Comparison of ENCODE assay signal across 18 cellular contexts in genomic region chr1:229006121-229006870, GRCh38.
DNase-seq lines count a peak whose midpoint lies in the region; ATAC-seq, FAIRE-seq and TF ChIP-seq lines count a peak whose summit lies in the region.
"Had no signal": no experiment of that assay in that cellular context is flagged by ENCODE, and none has a peak within 500 bp of the region (broad histone marks: within the 10 kb centered on the region; RNA-seq: fewer than 3 reads in every experiment).

No MANE protein-coding gene starts in this region.

- 64% methylated on average over 12 of the region's 12 CpGs for WGBS in SK-N-SH (ENCODE audit: low lambda C conversion rate)
- WGBS in HepG2 (ENCODE audit: low lambda C conversion rate): 93% methylated on average over 10 of the region's 12 CpGs

- H3F3A ChIP-seq in SK-N-SH (replicated peaks; ENCODE audit: insufficient read depth): no peaks in the 10 kb centered on the region

- DNase-seq in SK-N-SH: no peak
- peak; percentile 43 for DNase-seq in RPMI8226
- DNase-seq in left lobe of liver (ENCODE audit: low spot score): peak; percentile 35
- no peak for DNase-seq in HepG2 (ENCODE audit: low spot score)
- DNase-seq in NCI-H226: no peak
- no peak for DNase-seq in germinal center (ENCODE audit: low spot score)
- DNase-seq: COR-L47, KBM-7, NCI-H187 treated with DMSO at 0.1 percent for 48 hours, NCI-H446 treated with DMSO at 0.1 percent for 48 hours, NCI-H748 treated with DMSO at 0.1 percent for 48 hours had no signal

- H3K36me3 ChIP-seq in SK-N-SH (replicated peaks in 1 of 2; ENCODE audit: control insufficient read depth in 1 of 2, insufficient read depth in 2 of 2, low read length in 1 of 2): no peaks in the 10 kb centered on the region
- H3K36me3 ChIP-seq in HepG2 (replicated peaks in 1 of 2; ENCODE audit: control insufficient read depth in 1 of 2, insufficient read depth in 2 of 2, low read length in 2 of 2): no peaks in the 10 kb centered on the region
- H3K36me3 ChIP-seq: SJSA1 had no signal

- no peaks in the 10 kb centered on the region for H4K20me1 ChIP-seq in SK-N-SH (ENCODE audit: insufficient read depth)
- H4K20me1 ChIP-seq in HepG2 (ENCODE audit: insufficient read depth, low read length): no peaks in the 10 kb centered on the region

- H3K27ac ChIP-seq in SK-N-SH (ENCODE audit: low read depth in 2 of 2, low read length in 1 of 2) (no peak overlapping the region), HepG2 (ENCODE audit: extremely low read length, insufficient read depth, low read length) (no peak overlapping the region)
- H3K27ac ChIP-seq: HL-60, SJSA1 had no signal

- FAIRE-seq in HepG2 (lab: Jason Lieb, UNC): no peak
- FAIRE-seq: A204.1, GM18507, RCC 7860 had no signal

- H3K9ac ChIP-seq in SK-N-SH (no peak overlapping the region), HepG2 (ENCODE audit: insufficient read depth, low read depth, low read length) (no peak overlapping the region)

- no peak overlapping the region for H3K4me2 ChIP-seq in SK-N-SH
- no peak overlapping the region for H3K4me2 ChIP-seq in HepG2 (ENCODE audit: low read depth, low read length)

- TF ChIP-seq CTCF in SK-N-SH (IDR thresholded peaks at IDR 0.05) (no peak), HepG2 (CRISPR knock-in tag; IDR thresholded peaks at IDR 0.05) (no peak)

- H3K79me2 ChIP-seq in SK-N-SH (ENCODE audit: insufficient read depth): no peaks in the 10 kb centered on the region
- H3K79me2 ChIP-seq in HepG2 (ENCODE audit: insufficient read depth, low read length): no peaks in the 10 kb centered on the region

- TF ChIP-seq EP300 in SK-N-SH (IDR thresholded peaks at IDR 0.05; ENCODE audit: borderline replicate concordance in 1 of 2, low read depth in 1 of 2, low read length in 1 of 2) (no peak), HepG2 (IDR thresholded peaks at IDR 0.05; ENCODE audit: low read depth in 2 of 2, low read length in 2 of 2) (no peak), HepG2 (CRISPR knock-in tag; IDR thresholded peaks at IDR 0.05; ENCODE audit: borderline replicate concordance) (no peak)

- in situ Hi-C loops in HepG2 (cut with HindIII; ENCODE audit: extremely low pct_ligation_motif_present, low pct_unique_long_range_greater_than_20kb): no loop called here

- no peaks in the 10 kb centered on the region for H3K9me2 ChIP-seq in SK-N-SH

- CTCF ChIA-PET in SK-N-SH (lab: Yijun Ruan, JAX) (interaction anchor here (0.6 to 1.0 kb wide), 3 partner anchors 272 to 314 kb away, joined by 3 read pairs; no protein-coding TSS in a partner anchor), HepG2 (lab: Yijun Ruan, JAX; ENCODE audit: low intra/inter-chr PET ratio, low total read pairs) (no interaction called here)

- no peak overlapping the region for H2AFZ ChIP-seq in SK-N-SH (ENCODE audit: low read depth)
- H2AFZ ChIP-seq in HepG2 (ENCODE audit: low read length): no peak overlapping the region

- TF ChIP-seq RAD21 in SK-N-SH (IDR thresholded peaks at IDR 0.05; ENCODE audit: low read length) (no peak), HepG2 (CRISPR knock-in tag; IDR thresholded peaks at IDR 0.05) (no peak)

- H3K9me3 ChIP-seq in SK-N-SH (no peaks in the 10 kb centered on the region), HepG2 (ENCODE audit: low read length) (no peaks in the 10 kb centered on the region)
- H3K9me3 ChIP-seq: SJSA1 had no signal

- intact Hi-C loops in HepG2 (cut with micrococcal nuclease; ENCODE audit: unreplicated experiment): no loop called here

- ATAC-seq in SK-N-SH treated with all-trans-retinoic acid at 6 μM for 48 hours: peak; percentile 19; the same call in 1 of the 3 replicates
- no peak for ATAC-seq in left lobe of liver
- ATAC-seq in HepG2: no peak
- no peak for ATAC-seq in HG02623 (IDR thresholded peaks at IDR 0.05; ENCODE audit: unreplicated experiment)

- H3K27me3 ChIP-seq in SK-N-SH (ENCODE audit: insufficient read depth) (no peaks in the 10 kb centered on the region), HepG2 (ENCODE audit: control insufficient read depth in 1 of 2, insufficient read depth in 2 of 2, low read length in 2 of 2) (no peaks in the 10 kb centered on the region)
- H3K27me3 ChIP-seq: SJSA1 had no signal

- H3K4me1 ChIP-seq in SK-N-SH (ENCODE audit: control insufficient read depth in 1 of 2, insufficient read depth in 2 of 2, low read depth in 1 of 2, low read length in 1 of 2) (peaks cover 0 to 14% of the 10 kb centered on the region in 2 experiments; a peak in 1 of 4 replicates), HepG2 (ENCODE audit: insufficient read depth, low read length) (peaks cover 50% of the 10 kb centered on the region)

- H3K4me3 ChIP-seq in SK-N-SH (ENCODE audit: low read depth in 2 of 2, low read length in 1 of 2) (no peak overlapping the region), HepG2 (replicated peaks in 1 of 3; ENCODE audit: insufficient read depth in 1 of 3, low read depth in 2 of 3, low read length in 3 of 3) (no peak overlapping the region)
- H3K4me3 ChIP-seq: SJSA1 had no signal

- POLR2A ChIA-PET in SK-N-SH (lab: Yijun Ruan, JAX): no interaction called here
- POLR2A ChIA-PET in HepG2 (lab: Yijun Ruan, JAX): interaction anchor here (0.9 kb wide), 1 partner anchor 23 kb away, joined by 3 read pairs; no protein-coding TSS in a partner anchor

- no TSS peak for BruUV-seq in HepG2 (replicated peaks; lab: Mats Ljungman, UMichigan)

- no peak for TF ChIP-seq POLR2A in HepG2 (IDR thresholded peaks at IDR 0.05; ENCODE audit: insufficient read depth in 1 of 2, low read depth in 2 of 2, low read length in 2 of 2)

TF ChIP-seq in SK-N-SH treated with all-trans-retinoic acid at 6 μM for 48 hours, 23 proteins besides CTCF, POLR2A, EP300 and RAD21 (continues in another document):
- TF ChIP-seq ZFP3 (CRISPR knock-in tag; IDR thresholded peaks at IDR 0.05) (no peak), OSR1 (CRISPR knock-in tag; IDR thresholded peaks at IDR 0.05) (no peak), SNAI2 (CRISPR knock-in tag; IDR thresholded peaks at IDR 0.05) (no peak), RARB (CRISPR knock-in tag; IDR thresholded peaks at IDR 0.05) (no peak), POU6F1 (CRISPR knock-in tag; IDR thresholded peaks at IDR 0.05; ENCODE audit: borderline replicate concordance, low read depth) (no peak), TCF4 (CRISPR knock-in tag; IDR thresholded peaks at IDR 0.05; ENCODE audit: borderline replicate concordance) (no peak)

TF ChIP-seq in SK-N-SH, 30 proteins besides CTCF, POLR2A, EP300 and RAD21 (continues in another document):
- TF ChIP-seq ELF1 (IDR thresholded peaks at IDR 0.05): no peak
- no peak for TF ChIP-seq TEAD4 (IDR thresholded peaks at IDR 0.05; ENCODE audit: borderline replicate concordance, insufficient read depth)
- TF ChIP-seq FOXJ3 (CRISPR knock-in tag; IDR thresholded peaks at IDR 0.05): no peak
- TF ChIP-seq RCOR1 (IDR thresholded peaks at IDR 0.05; ENCODE audit: low read length): no peak
- TF ChIP-seq NFIC (IDR thresholded peaks at IDR 0.05; ENCODE audit: borderline replicate concordance): no peak
- no peak for TF ChIP-seq SIN3A (IDR thresholded peaks at IDR 0.05; ENCODE audit: borderline replicate concordance, low read depth, low read length)
- no peak for TF ChIP-seq JUND (IDR thresholded peaks at IDR 0.05)

TF ChIP-seq in HepG2, 621 proteins besides CTCF, POLR2A, EP300 and RAD21 (continues in another document):
- TF ChIP-seq CAMTA2 (CRISPR knock-in tag; IDR thresholded peaks at IDR 0.05; ENCODE audit: borderline replicate concordance): no peak
- no peak for TF ChIP-seq PCBP2 (optimal IDR thresholded peaks at IDR 0.05; ENCODE audit: low read depth, low read length, poor library complexity, severe bottlenecking)
- TF ChIP-seq GMEB2 (CRISPR knock-in tag; IDR thresholded peaks at IDR 0.05; ENCODE audit: low read depth): no peak
- no peak for TF ChIP-seq SSRP1 (CRISPR knock-in tag; IDR thresholded peaks at IDR 0.05)
- TF ChIP-seq HINFP (CRISPR knock-in tag; IDR thresholded peaks at IDR 0.05; ENCODE audit: low read depth): no peak
- TF ChIP-seq NPAS2 (CRISPR knock-in tag; IDR thresholded peaks at IDR 0.05; ENCODE audit: borderline replicate concordance): no peak
- no peak for TF ChIP-seq ZNF558 (CRISPR knock-in tag; IDR thresholded peaks at IDR 0.05; ENCODE audit: borderline replicate concordance)
- TF ChIP-seq ZFP82 (CRISPR knock-in tag; IDR thresholded peaks at IDR 0.05; ENCODE audit: borderline replicate concordance): no peak
- no peak for TF ChIP-seq ZBTB42 (CRISPR knock-in tag; IDR thresholded peaks at IDR 0.05)
- TF ChIP-seq ZNF337 (CRISPR knock-in tag; IDR thresholded peaks at IDR 0.05; ENCODE audit: borderline replicate concordance, low read depth): no peak
- no peak for TF ChIP-seq ZFYVE20 (CRISPR knock-in tag; IDR thresholded peaks at IDR 0.05; ENCODE audit: borderline replicate concordance, low read depth)

Comparison
In these comparisons a context has a peak if more than half of its experiments do, and no peak if none do; other contexts are left out.
1. DNase-seq: peak in RPMI8226 (single experiment) and left lobe of liver (single experiment); none in SK-N-SH (single experiment), HepG2 (single experiment), NCI-H226 (single experiment) and germinal center (single experiment).